ENCODE assay signal across 1 cellular context in genomic region chr12:130192667-130193345, GRCh38.
TF ChIP-seq lines count a peak whose summit lies in the region.

No MANE protein-coding gene starts in this region.

TF ChIP-seq in HepG2, 621 proteins besides CTCF, POLR2A, EP300 and RAD21 (continued from another document):
- no peak for TF ChIP-seq ZNF816 (CRISPR knock-in tag; IDR thresholded peaks at IDR 0.05; ENCODE audit: borderline replicate concordance)
- TF ChIP-seq ZNF17 (CRISPR knock-in tag; IDR thresholded peaks at IDR 0.05): no peak
- TF ChIP-seq ADNP (CRISPR knock-in tag; IDR thresholded peaks at IDR 0.05): no peak
- TF ChIP-seq, protein P1, sequence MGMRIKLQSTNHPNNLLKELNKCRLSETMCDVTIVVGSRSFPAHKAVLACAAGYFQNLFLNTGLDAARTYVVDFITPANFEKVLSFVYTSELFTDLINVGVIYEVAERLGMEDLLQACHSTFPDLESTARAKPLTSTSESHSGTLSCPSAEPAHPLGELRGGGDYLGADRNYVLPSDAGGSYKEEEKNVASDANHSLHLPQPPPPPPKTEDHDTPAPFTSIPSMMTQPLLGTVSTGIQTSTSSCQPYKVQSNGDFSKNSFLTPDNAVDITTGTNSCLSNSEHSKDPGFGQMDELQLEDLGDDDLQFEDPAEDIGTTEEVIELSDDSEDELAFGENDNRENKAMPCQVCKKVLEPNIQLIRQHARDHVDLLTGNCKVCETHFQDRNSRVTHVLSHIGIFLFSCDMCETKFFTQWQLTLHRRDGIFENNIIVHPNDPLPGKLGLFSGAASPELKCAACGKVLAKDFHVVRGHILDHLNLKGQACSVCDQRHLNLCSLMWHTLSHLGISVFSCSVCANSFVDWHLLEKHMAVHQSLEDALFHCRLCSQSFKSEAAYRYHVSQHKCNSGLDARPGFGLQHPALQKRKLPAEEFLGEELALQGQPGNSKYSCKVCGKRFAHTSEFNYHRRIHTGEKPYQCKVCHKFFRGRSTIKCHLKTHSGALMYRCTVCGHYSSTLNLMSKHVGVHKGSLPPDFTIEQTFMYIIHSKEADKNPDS (CRISPR knock-in tag; IDR thresholded peaks at IDR 0.05): no peak
- TF ChIP-seq MTA1 (CRISPR knock-in tag; IDR thresholded peaks at IDR 0.05; ENCODE audit: borderline replicate concordance): no peak
- TF ChIP-seq SIN3B (IDR thresholded peaks at IDR 0.05; ENCODE audit: low read length): no peak
- TF ChIP-seq GTF2F1 (IDR thresholded peaks at IDR 0.05; ENCODE audit: low read length): no peak
- TF ChIP-seq MED8 (CRISPR knock-in tag; IDR thresholded peaks at IDR 0.05; ENCODE audit: insufficient replicate concordance): no peak
- no peak for TF ChIP-seq ZBTB21 (CRISPR knock-in tag; IDR thresholded peaks at IDR 0.05)
- peak; percentile 47 for TF ChIP-seq STAG1 (CRISPR knock-in tag; IDR thresholded peaks at IDR 0.05)
